In the genomic region with DNA sequence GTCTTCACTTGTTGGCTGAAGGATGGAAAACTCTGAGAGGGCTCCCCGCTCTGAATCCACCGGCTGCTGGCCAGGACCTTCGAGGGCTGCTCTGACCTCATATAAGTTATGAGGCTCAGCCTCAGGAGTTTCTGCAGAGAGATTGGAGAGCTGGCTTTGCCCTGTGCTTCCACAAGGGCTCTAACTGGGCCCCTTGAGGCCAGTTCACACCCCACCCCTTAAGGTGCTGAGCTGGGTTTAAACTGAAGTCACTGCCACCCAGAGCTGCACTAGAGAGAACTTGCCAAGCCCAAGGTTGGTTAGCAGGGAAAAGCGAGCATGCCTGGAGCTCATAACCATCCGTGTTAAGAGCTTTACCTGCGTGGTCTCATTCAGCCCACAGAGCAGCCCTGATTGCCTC, we compare ENCODE assay signal across 15 cellular contexts. TPM values are rescaled to one million over a fixed set of nuclear protein-coding genes. Genes with fewer than 3 reads are reported as not detected.
DNase-seq lines count a peak whose midpoint lies in the region; ATAC-seq and TF ChIP-seq lines count a peak whose summit lies in the region.
"Had no signal": no experiment of that assay in that cellular context is flagged by ENCODE, and none has a peak within 500 bp of the region (broad histone marks: within the 10 kb centered on the region; RNA-seq: fewer than 3 reads in every experiment).

No MANE protein-coding gene starts in this region.

- H2BK5ac ChIP-seq in mesendoderm (ENCODE audit: low read length): no peak overlapping the region

- H3K4me1 ChIP-seq in mesendoderm (ENCODE audit: control insufficient read depth, low read depth, low read length) (peaks cover 6% of the 10 kb centered on the region), osteoblast (ENCODE audit: insufficient read depth, low read length) (peaks cover 10% of the 10 kb centered on the region), PC-9 (replicated peaks; ENCODE audit: insufficient read depth) (peaks cover 24% of the 10 kb centered on the region)

- no peak overlapping the region for H3K18ac ChIP-seq in mesendoderm (ENCODE audit: low read length)

- H3F3A ChIP-seq in PC-9 (ENCODE audit: insufficient read depth, low read depth): peaks cover 8% of the 10 kb centered on the region; the same call in 1 of the 2 replicates

- no peak overlapping the region for H3K23ac ChIP-seq in mesendoderm (ENCODE audit: low read length)

- no peak for ATAC-seq in stimulated activated naive CD8-positive, alpha-beta T cell treated with anti-CD3 and anti-CD28 coated beads, Interleukin-15, Interleukin-2, amounts not matched to agents 100 U/mL and 50 U/mL, for 24 hours
- ATAC-seq: GM12878 had no signal

- H3K79me2 ChIP-seq in mesendoderm (ENCODE audit: control insufficient read depth, insufficient read depth, low read length) (no peaks in the 10 kb centered on the region), osteoblast (ENCODE audit: insufficient read depth, low read length) (no peaks in the 10 kb centered on the region), PC-9 (ENCODE audit: low read depth) (no peaks in the 10 kb centered on the region)

- H3K27me3 ChIP-seq in WERI-Rb-1 (ENCODE audit: insufficient read depth, low read depth, severe bottlenecking) (no peaks in the 10 kb centered on the region), mesendoderm (ENCODE audit: insufficient read depth, low read length, poor library complexity) (no peaks in the 10 kb centered on the region), osteoblast (ENCODE audit: insufficient read depth, low read length) (no peaks in the 10 kb centered on the region), PC-9 (ENCODE audit: insufficient read depth, low read depth) (no peaks in the 10 kb centered on the region)
- H3K27me3 ChIP-seq: BLaER1 had no signal

- H4K5ac ChIP-seq in mesendoderm (ENCODE audit: low read length): no peak overlapping the region

- no TSS peak for BruUV-seq in PC-9 (replicated peaks; lab: Mats Ljungman, UMichigan)

- H3K4me2 ChIP-seq in mesendoderm (ENCODE audit: low read length) (no peak overlapping the region), osteoblast (ENCODE audit: insufficient read depth, low read length) (no peak overlapping the region), PC-9 (no peak overlapping the region)

- DNase-seq in WERI-Rb-1 (no peak), mesendoderm (no peak), osteoblast (ENCODE audit: insufficient read length, low spot score, missing footprints) (peak; percentile 47), PC-9 (no peak)
- DNase-seq in activated CD8-positive, alpha-beta memory T cell treated with anti-CD3 and anti-CD28 coated beads, Interleukin-2, amount 50 U/mL, for 48 hours: no peak
- no peak for DNase-seq in stimulated activated naive CD8-positive, alpha-beta T cell treated with anti-CD3 and anti-CD28 coated beads, Interleukin-15, Interleukin-2, amounts not matched to agents 100 U/mL and 50 U/mL, for 24 hours
- DNase-seq: Calu3; CD4-positive, CD25-positive, alpha-beta regulatory T cell; DMS 273 treated with DMSO at 0.1 percent for 48 hours; KG1 had no signal

- H3K9me2 ChIP-seq in PC-9 (ENCODE audit: insufficient read depth): no peaks in the 10 kb centered on the region

- CTCF ChIA-PET in PC-9 (lab: Charles Lee): no interaction called here

- no peaks in the 10 kb centered on the region for H3K9me3 ChIP-seq in WERI-Rb-1 (ENCODE audit: severe bottlenecking)
- no peaks in the 10 kb centered on the region for H3K9me3 ChIP-seq in osteoblast (ENCODE audit: low read depth, low read length)
- H3K9me3 ChIP-seq in PC-9 (ENCODE audit: insufficient read depth, low read depth): no peaks in the 10 kb centered on the region
- H3K9me3 ChIP-seq: BLaER1 had no signal

- H3K36me3 ChIP-seq in WERI-Rb-1 (no peaks in the 10 kb centered on the region), mesendoderm (ENCODE audit: control insufficient read depth, insufficient read depth, low read length) (no peaks in the 10 kb centered on the region), osteoblast (ENCODE audit: insufficient read depth, low read length) (no peaks in the 10 kb centered on the region), PC-9 (ENCODE audit: low read depth) (no peaks in the 10 kb centered on the region)
- H3K36me3 ChIP-seq: BLaER1 had no signal

- POLR2A ChIA-PET in PC-9 (lab: Charles Lee; ENCODE audit: unreplicated experiment): no interaction called here

- no peak overlapping the region for H4K8ac ChIP-seq in mesendoderm (ENCODE audit: low read depth, low read length)

- H4K20me1 ChIP-seq in osteoblast (ENCODE audit: insufficient read depth, low read length): no peaks in the 10 kb centered on the region
- no peaks in the 10 kb centered on the region for H4K20me1 ChIP-seq in PC-9 (ENCODE audit: insufficient read depth)
- H4K20me1 ChIP-seq: BLaER1 had no signal

- TF ChIP-seq CTCF in WERI-Rb-1 (IDR thresholded peaks at IDR 0.05; ENCODE audit: low read depth, low read length): no peak
- no peak for TF ChIP-seq CTCF in osteoblast (IDR thresholded peaks at IDR 0.05; ENCODE audit: extremely low read depth, low read depth, low read length)
- no peak for TF ChIP-seq CTCF in PC-9 (conservative IDR thresholded peaks at IDR 0.05)

- no peak overlapping the region for H2BK120ac ChIP-seq in mesendoderm (ENCODE audit: low read depth, low read length)

- H3K4me3 ChIP-seq in WERI-Rb-1 (ENCODE audit: low read depth, low read length) (no peak overlapping the region), mesendoderm (ENCODE audit: low read length) (no peak overlapping the region), osteoblast (ENCODE audit: insufficient read depth, low read length) (no peak overlapping the region), PC-9 (no peak overlapping the region)
- H3K4me3 ChIP-seq: BLaER1, GM12878 had no signal

- no peaks in the 10 kb centered on the region for H3K79me1 ChIP-seq in mesendoderm (ENCODE audit: low read length)

- WGBS in mesendoderm (ENCODE audit: extremely low coverage, insufficient coverage, low lambda C conversion rate): no CpG with 5 or more reads among the region's 6 CpGs

- H3K9ac ChIP-seq in mesendoderm (ENCODE audit: low read length): no peak overlapping the region
- H3K9ac ChIP-seq: BLaER1 had no signal

- H2AFZ ChIP-seq in osteoblast (ENCODE audit: low read length) (no peak overlapping the region), PC-9 (no peak overlapping the region)

- no peak overlapping the region for H3K4ac ChIP-seq in mesendoderm (ENCODE audit: low read depth, low read length)

- H2BK15ac ChIP-seq in mesendoderm (replicated peaks; ENCODE audit: low read depth): no peak overlapping the region

- H3K56ac ChIP-seq in mesendoderm (ENCODE audit: low read length): peak overlapping the region; percentile 6

- H3K27ac ChIP-seq in WERI-Rb-1 (peak overlapping the region; percentile 69), mesendoderm (ENCODE audit: low read depth, low read length) (no peak overlapping the region), osteoblast (ENCODE audit: low read depth, low read length) (no peak overlapping the region), PC-9 (no peak overlapping the region)
- H3K27ac ChIP-seq: BLaER1 had no signal

- intact Hi-C loops in PC-9 (cut with micrococcal nuclease; ENCODE audit: unreplicated experiment): no loop called here

- H2AK5ac ChIP-seq in mesendoderm (ENCODE audit: low read length): no peak overlapping the region

RNA-seq across cellular contexts. Expression of a gene that starts 2.8 kb away (rescaled TPM):
- polyA plus RNA-seq in mesendoderm (2013, experiment 1 of 2): 1.7 TPM
- 1.6 TPM for polyA plus RNA-seq in mesendoderm (2013, experiment 2 of 2)
- 0.29 TPM in 1 of 2 replicates, not detected in the other for total RNA-seq in osteoblast
- total RNA-seq in PC-9 (2021): 7.5 and 15.4 TPM in 2 replicates
- total RNA-seq: A673; CD4-positive, CD25-positive, alpha-beta regulatory T cell; HT1080 had no signal
- polyA plus RNA-seq: CD4-positive, CD25-positive, alpha-beta regulatory T cell; IgD-negative memory B cell had no signal

RNA-seq across cellular contexts. Expression of a gene that starts 30.8 kb away (rescaled TPM):
- 4.4 TPM for polyA plus RNA-seq in mesendoderm (2013, experiment 1 of 2)
- 4.5 TPM for polyA plus RNA-seq in mesendoderm (2013, experiment 2 of 2)
- total RNA-seq in osteoblast (under 0.01 and 0.36 TPM in 2 replicates), PC-9 (2021) (64.9 and 83.6 TPM in 2 replicates)
- total RNA-seq: CD4-positive, CD25-positive, alpha-beta regulatory T cell; HT1080 had no signal
- polyA plus RNA-seq: CD4-positive, CD25-positive, alpha-beta regulatory T cell; IgD-negative memory B cell had no signal

RNA-seq across cellular contexts. Expression of a gene that starts 59.9 kb away (rescaled TPM):
- 1.2 TPM for polyA plus RNA-seq in mesendoderm (2013, experiment 1 of 2)
- 0.84 TPM for polyA plus RNA-seq in mesendoderm (2013, experiment 2 of 2)
- 77.5 and 106 TPM in 2 replicates for total RNA-seq in osteoblast
- not detected in 2 replicates for total RNA-seq in PC-9 (2021)
- total RNA-seq: Calu3; CD4-positive, CD25-positive, alpha-beta regulatory T cell had no signal
- polyA plus RNA-seq: CD4-positive, CD25-positive, alpha-beta regulatory T cell; IgD-negative memory B cell had no signal

Comparison
In these comparisons a context has a peak if more than half of its experiments do, and no peak if none do; other contexts are left out.
1. RNA of a gene that starts 30.8 kb away (total RNA-seq): 64.9 to 83.6 TPM in PC-9; under 0.01 to 0.36 TPM in osteoblast; every median in the first group is over 10 times any median in the second.
2. RNA of a gene that starts 59.9 kb away (total RNA-seq): 77.5 to 106 TPM in osteoblast; not detected in PC-9; every median in the first group is over 10 times any median in the second.